26 cellular contexts compared by ENCODE assay signal in genomic region chr1:172941456-172941855, GRCh38.
A peak's percentile ranks its signal among the peaks of the same experiment; 100 is the strongest.
DNase-seq lines count a peak whose midpoint lies in the region; ATAC-seq and TF ChIP-seq lines count a peak whose summit lies in the region.
"Had no signal": no experiment of that assay in that cellular context is flagged by ENCODE, and none has a peak within 500 bp of the region (broad histone marks: within the 10 kb centered on the region; RNA-seq: fewer than 3 reads in every experiment).

No MANE protein-coding gene starts in this region.

- peak overlapping the region; percentile 98 for H4K5ac ChIP-seq in IMR-90 (ENCODE audit: low read depth, low read length)

- no CpG with 5 or more reads among the region's 1 CpG for WGBS in IMR-90 (ENCODE audit: extremely low coverage in 2 of 2, insufficient read length in 1 of 2), 2 experiments
- WGBS in mesenchymal stem cell = 79% methylated on average over 1 of the region's 1 CpG

- no peak overlapping the region for H3K4me3 ChIP-seq in AG04450 (ENCODE audit: low read depth, low read length)
- H3K4me3 ChIP-seq in IMR-90 (ENCODE audit: insufficient read depth, low read depth, low read length) = no peak overlapping the region
- H3K4me3 ChIP-seq in mesenchymal stem cell (ENCODE audit: insufficient read depth in 1 of 2, low read depth in 1 of 2, low read length in 2 of 2) = no peak overlapping the region
- H3K4me3 ChIP-seq: BLaER1, GM23338, HAP-1, K562, SK-N-MC had no signal

- peak overlapping the region; percentile 100 for H4K91ac ChIP-seq in IMR-90 (ENCODE audit: insufficient read depth, low read depth, low read length)
- H4K91ac ChIP-seq in mesenchymal stem cell (ENCODE audit: low read length) = peak overlapping the region; percentile 97

- TF ChIP-seq CTCF in AG04450 (IDR thresholded peaks at IDR 0.05; ENCODE audit: low read depth, low read length) = no peak
- TF ChIP-seq CTCF in IMR-90 (conservative IDR thresholded peaks at IDR 0.05; ENCODE audit: low read depth, low read length) = no peak
- TF ChIP-seq CTCF in type B pancreatic cell (conservative IDR thresholded peaks at IDR 0.05) = no peak

- H2AK9ac ChIP-seq in IMR-90 (replicated peaks; ENCODE audit: low read depth, low read length, poor library complexity) = peak overlapping the region; percentile 12

- H2BK12ac ChIP-seq in mesenchymal stem cell (ENCODE audit: low read length in 2 of 2) = peak overlapping the region; percentile 99 to 100

- no peak for ATAC-seq in IMR-90 (ENCODE audit: low read depth)
- ATAC-seq: GM23338, HepG2, K562, Panc1 had no signal

- peak overlapping the region; percentile 94 for H2BK5ac ChIP-seq in IMR-90 (ENCODE audit: low read depth, low read length, poor library complexity, severe bottlenecking)
- no peak overlapping the region for H2BK5ac ChIP-seq in mesenchymal stem cell (ENCODE audit: low read depth, low read length, poor library complexity, severe bottlenecking)

- peak overlapping the region; percentile 0; the same call in 1 of the 2 replicates for H3K9ac ChIP-seq in IMR-90 (ENCODE audit: low read depth, low read length)
- H3K9ac ChIP-seq in mesenchymal stem cell (ENCODE audit: low read length) = no peak overlapping the region
- H3K9ac ChIP-seq: BLaER1 had no signal

- peaks cover 18% of the 10 kb centered on the region for H3K4me1 ChIP-seq in IMR-90 (ENCODE audit: control insufficient read depth, insufficient read depth, low read length)
- H3K4me1 ChIP-seq in mesenchymal stem cell (ENCODE audit: control insufficient read depth, insufficient read depth, low read depth, low read length) = peaks cover 7% of the 10 kb centered on the region

- H3K27ac ChIP-seq in AG04450 (ENCODE audit: low read depth, low read length) = peak overlapping the region; percentile 60
- H3K27ac ChIP-seq in IMR-90 (ENCODE audit: insufficient read depth, low read length) = peak overlapping the region; percentile 49
- H3K27ac ChIP-seq in mesenchymal stem cell (ENCODE audit: low read length, poor library complexity, severe bottlenecking) = no peak overlapping the region
- H3K27ac ChIP-seq: BLaER1, RWPE1, SK-N-MC had no signal

- CTCF ChIA-PET in AG04450 (lab: Charles Lee) (no interaction called here), IMR-90 (lab: Yijun Ruan, JAX) (interaction anchor here (0.5 to 1.1 kb wide), 2 partner anchors 189 to 260 kb away, joined by 4 to 10 read pairs; no protein-coding TSS in a partner anchor)

- POLR2A ChIA-PET in AG04450 (lab: Yijun Ruan, JAX) (interaction anchor here (1.2 kb wide), 1 partner anchor 9 kb away, joined by 3 read pairs; no protein-coding TSS in a partner anchor), IMR-90 (lab: Charles Lee; ENCODE audit: unreplicated experiment) (interaction anchor here (2.6 kb wide), 1 partner anchor 32 kb away, joined by 12 read pairs; no protein-coding TSS in a partner anchor)

- DNase-seq in AG04450 (ENCODE audit: low read depth, low spot score) = no peak
- no peak for DNase-seq in IMR-90
- DNase-seq in cerebellar cortex (ENCODE audit: low spot score) = peak; percentile 1
- no peak for DNase-seq in mesenchymal stem cell
- DNase-seq in type B pancreatic cell (ENCODE audit: extremely low spot score, unreplicated experiment) = no peak
- no peak for DNase-seq in stimulated activated CD4-positive, alpha-beta T cell treated with anti-CD3 and anti-CD28 coated beads, Interleukin-2, amount 100 ng/mL, for 24 hours
- no peak for DNase-seq in NCI-H187 (lab: John Stamatoyannopoulos, UW)
- DNase-seq: 8988T; ACHN; CD4-positive, CD25-positive, alpha-beta regulatory T cell; DMS153; DND-41; MV-4-11; NCI-H1105; NCI-H1436 treated with DMSO at 0.1 percent for 48 hours; NCI-H1930; NCI-H526 treated with DMSO at 0.1 percent for 48 hours; SHP77 treated with DMSO at 0.1 percent for 48 hours had no signal

- H4K8ac ChIP-seq in IMR-90 (ENCODE audit: low read depth in 2 of 2, low read length in 2 of 2) (peak overlapping the region; percentile 58 to 99), mesenchymal stem cell (ENCODE audit: low read length) (peak overlapping the region; percentile 90)

- peak overlapping the region; percentile 100 for H2BK20ac ChIP-seq in IMR-90 (ENCODE audit: low read depth, low read length)

- no peak overlapping the region for H3K4me3 Mint-ChIP-seq in type B pancreatic cell
- H3K4me3 Mint-ChIP-seq: CD4-positive, CD25-positive, alpha-beta regulatory T cell; GM23338 had no signal

- no peaks in the 10 kb centered on the region for H3K4me1 Mint-ChIP-seq in type B pancreatic cell (ENCODE audit: unreplicated experiment)
- H3K4me1 Mint-ChIP-seq: CD4-positive, CD25-positive, alpha-beta regulatory T cell; GM23338 had no signal

- in situ Hi-C loops in IMR-90 (cut with MboI; ENCODE audit: low sequenced_read_pairs) = no loop called here

- intact Hi-C loops in IMR-90 (cut with micrococcal nuclease) = no loop called here

- H3K36me3 Mint-ChIP-seq in type B pancreatic cell = no peaks in the 10 kb centered on the region
- H3K36me3 Mint-ChIP-seq: CD4-positive, CD25-positive, alpha-beta regulatory T cell had no signal

- peak overlapping the region; percentile 91 for H3K56ac ChIP-seq in IMR-90 (ENCODE audit: extremely low read depth, insufficient read depth, low read length)

- peak overlapping the region; percentile 92; the same call in 2 of the 3 replicates for H2BK15ac ChIP-seq in IMR-90 (ENCODE audit: low read depth, low read length)
- H2BK15ac ChIP-seq in mesenchymal stem cell (ENCODE audit: low read depth, poor library complexity, severe bottlenecking) = peak overlapping the region; percentile 82

- H3K79me1 ChIP-seq in IMR-90 (ENCODE audit: low read depth in 1 of 2, low read length in 2 of 2) (peaks cover 0 to 22% of the 10 kb centered on the region in 2 experiments; a peak in 2 of 4 replicates), mesenchymal stem cell (replicated peaks; ENCODE audit: low read length, poor library complexity, severe bottlenecking) (no peaks in the 10 kb centered on the region)

- H3K36me3 ChIP-seq in IMR-90 (ENCODE audit: control insufficient read depth, insufficient read depth, low read length) (no peaks in the 10 kb centered on the region), mesenchymal stem cell (ENCODE audit: control insufficient read depth in 1 of 2, insufficient read depth in 2 of 2, low read depth in 1 of 2, low read length in 2 of 2) (no peaks in the 10 kb centered on the region)
- H3K36me3 ChIP-seq: BLaER1, HAP-1 had no signal

- H3K9me3 Mint-ChIP-seq in type B pancreatic cell = no peaks in the 10 kb centered on the region
- H3K9me3 Mint-ChIP-seq: GM23338 had no signal

- H2AFZ ChIP-seq in IMR-90 (replicated peaks; ENCODE audit: low read length, poor library complexity) = no peak overlapping the region
- H2AFZ ChIP-seq in mesenchymal stem cell (ENCODE audit: low read depth, low read length) = no peak overlapping the region
- H2AFZ ChIP-seq: GM23338 had no signal

- TF ChIP-seq RAD21 in IMR-90 (IDR thresholded peaks at IDR 0.05; ENCODE audit: low read length) = no peak

- BruUV-seq in IMR-90 (replicated peaks; lab: Mats Ljungman, UMichigan) = no TSS peak

- no peaks in the 10 kb centered on the region for H4K20me1 ChIP-seq in IMR-90 (ENCODE audit: insufficient read depth, low read length)
- H4K20me1 ChIP-seq: BLaER1 had no signal

- no peaks in the 10 kb centered on the region for H3K27me3 Mint-ChIP-seq in type B pancreatic cell
- H3K27me3 Mint-ChIP-seq: CD4-positive, CD25-positive, alpha-beta regulatory T cell had no signal

- H3K9me3 ChIP-seq in AG04450 (ENCODE audit: control insufficient read depth, insufficient read depth, low read length) = no peaks in the 10 kb centered on the region
- H3K9me3 ChIP-seq in IMR-90 (ENCODE audit: control insufficient read depth, insufficient read depth, low read length) = no peaks in the 10 kb centered on the region
- H3K9me3 ChIP-seq in mesenchymal stem cell (ENCODE audit: control insufficient read depth, low read length) = no peaks in the 10 kb centered on the region
- H3K9me3 ChIP-seq: BLaER1 had no signal

- peaks cover 19% of the 10 kb centered on the region for H3K9me1 ChIP-seq in IMR-90 (ENCODE audit: insufficient read depth, low read length)

- H2BK120ac ChIP-seq in IMR-90 (ENCODE audit: low read depth, low read length) (peak overlapping the region; percentile 100), mesenchymal stem cell (ENCODE audit: low read depth, low read length) (peak overlapping the region; percentile 91)

- H3K23ac ChIP-seq in IMR-90 (ENCODE audit: low read depth, low read length) (peak overlapping the region; percentile 99), mesenchymal stem cell (ENCODE audit: low read length in 2 of 2) (peak overlapping the region in 1 of 2 experiments; percentile 89)

- H3K18ac ChIP-seq in IMR-90 (ENCODE audit: low read depth, low read length) (peak overlapping the region; percentile 91), mesenchymal stem cell (ENCODE audit: low read depth in 1 of 2, low read length in 2 of 2) (peak overlapping the region; percentile 98 to 100)

- H3K4ac ChIP-seq in IMR-90 (ENCODE audit: low read depth, low read length) (peak overlapping the region; percentile 100), mesenchymal stem cell (ENCODE audit: low read depth in 1 of 2, low read length in 2 of 2) (peak overlapping the region; percentile 85 to 99)

- H3K4me2 ChIP-seq in IMR-90 (ENCODE audit: low read depth, low read length) (no peak overlapping the region), mesenchymal stem cell (ENCODE audit: low read length, poor library complexity, severe bottlenecking) (no peak overlapping the region)
- H3K4me2 ChIP-seq: BLaER1, GM23338 had no signal

- dilution Hi-C loops in IMR-90 (cut with HindIII; ENCODE audit: low sequenced_read_pairs, unreplicated experiment) = no loop called here

- peak overlapping the region; percentile 99 for H2AK5ac ChIP-seq in IMR-90 (ENCODE audit: low read depth, low read length)
- H2AK5ac ChIP-seq in mesenchymal stem cell (ENCODE audit: low read length, severe bottlenecking) = peak overlapping the region; percentile 40

- H3K27me3 ChIP-seq in AG04450 (ENCODE audit: control insufficient read depth, insufficient read depth, low read length) (no peaks in the 10 kb centered on the region), IMR-90 (ENCODE audit: control insufficient read depth, insufficient read depth, low read length) (no peaks in the 10 kb centered on the region), mesenchymal stem cell (ENCODE audit: control insufficient read depth in 1 of 2, insufficient read depth in 1 of 2, low read length in 2 of 2) (no peaks in the 10 kb centered on the region)
- H3K27me3 ChIP-seq: BLaER1 had no signal

- TF ChIP-seq POLR2A in IMR-90 (IDR thresholded peaks at IDR 0.05; ENCODE audit: low read depth, low read length) = no peak

- H3K14ac ChIP-seq in IMR-90 (replicated peaks; ENCODE audit: low read depth, low read length) (peak overlapping the region; percentile 87), mesenchymal stem cell (ENCODE audit: low read length in 2 of 2) (peak overlapping the region in 1 of 2 experiments; percentile 100)

- no peak overlapping the region for H3K27ac Mint-ChIP-seq in type B pancreatic cell
- H3K27ac Mint-ChIP-seq: CD4-positive, CD25-positive, alpha-beta regulatory T cell had no signal

TF ChIP-seq in IMR-90, 13 proteins besides CTCF, POLR2A, EP300 and RAD21 (continues in another document):
- no peak for TF ChIP-seq CHD1 (IDR thresholded peaks at IDR 0.05; ENCODE audit: low read depth, low read length)
- TF ChIP-seq MAZ (IDR thresholded peaks at IDR 0.05; ENCODE audit: borderline replicate concordance, low read depth, low read length) = no peak
- no peak for TF ChIP-seq FOS (IDR thresholded peaks at IDR 0.05; ENCODE audit: low read depth, low read length)
- TF ChIP-seq RFX5 (IDR thresholded peaks at IDR 0.05; ENCODE audit: low read depth, low read length) = no peak
